23 cellular contexts compared by ENCODE assay signal in the genomic region with DNA sequence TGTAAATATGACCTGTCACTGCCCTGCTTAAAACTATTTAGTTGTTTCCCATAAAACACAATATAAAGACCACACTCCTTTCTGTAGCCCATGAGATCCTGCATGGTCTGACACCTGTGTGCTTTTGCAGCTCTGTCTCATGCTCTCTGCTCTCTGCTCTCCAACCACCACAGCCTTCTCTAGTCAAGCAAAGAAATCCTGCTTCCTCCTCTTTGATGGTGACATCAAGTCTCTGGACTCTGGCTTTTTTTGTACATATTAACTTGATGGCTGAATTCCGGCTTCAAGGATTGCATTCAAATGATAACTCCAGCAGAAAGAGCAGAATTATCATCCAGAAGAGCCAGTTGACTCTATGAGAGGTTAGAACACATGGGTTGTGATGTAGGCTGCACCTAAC. TPM values are rescaled to one million over a fixed set of nuclear protein-coding genes. Genes with fewer than 3 reads are reported as not detected.
"Had no signal": no experiment of that assay in that cellular context is flagged by ENCODE, and none has a peak within 500 bp of the region (broad histone marks: within the 10 kb centered on the region; RNA-seq: fewer than 3 reads in every experiment).

No MANE protein-coding gene starts in this region.

- H3K4me1 ChIP-seq: foreskin keratinocyte, thyroid gland had no signal

- DNase-seq: activated CD4-positive, alpha-beta T cell treated with anti-CD3 and anti-CD28 coated beads for 4 hours; activated CD4-positive, alpha-beta T cell treated with anti-CD3 and anti-CD28 coated beads, Interleukin-2, amount 50 U/mL, for 48 hours; activated CD4-positive, CD25-positive, alpha-beta regulatory T cell; activated CD8-positive, alpha-beta memory T cell treated with anti-CD3 and anti-CD28 coated beads, Interleukin-2, amount 50 U/mL, for 48 hours; activated effector memory CD4-positive, alpha-beta T cell treated with Interleukin-2 at 50 U/mL for 16 hours; activated naive CD4-positive, alpha-beta T cell treated with anti-CD3 and anti-CD28 coated beads for 36 hours; activated naive CD8-positive, alpha-beta T cell treated with anti-CD3 and anti-CD28 coated beads, Interleukin-2, amount 10 ng/mL, durations not matched to agents 7 days and 5 days; activated T-cell treated with anti-CD3 and anti-CD28 coated beads, Interleukin-2, amount 50 U/mL, for 48 hours; amniotic stem cell; body of pancreas; effector CD8-positive, alpha-beta T cell; foreskin keratinocyte; glutamatergic neuron; hypothalamus; left cardiac atrium; mesenchymal stem cell; nephron progenitor cell; nucleus accumbens; stimulated activated CD4-positive, alpha-beta T cell treated with anti-CD3 and anti-CD28 coated beads, Interleukin-4, amount 100 ng/mL, for 4 hours; stimulated activated naive CD8-positive, alpha-beta T cell treated with anti-CD3 and anti-CD28 coated beads, Interleukin-15, Interleukin-2, amounts not matched to agents 100 U/mL and 50 U/mL, for 24 hours; thyroid gland had no signal

- H3K36me3 ChIP-seq: cardiac muscle cell, thyroid gland had no signal

- H3K4me3 ChIP-seq: body of pancreas, cardiac muscle cell, thyroid gland had no signal

- H3K27me3 ChIP-seq: body of pancreas, cardiac muscle cell, thyroid gland had no signal

- H3K9me3 ChIP-seq: body of pancreas, thyroid gland had no signal

- H3K27ac ChIP-seq: body of pancreas, foreskin keratinocyte, thyroid gland had no signal

RNA-seq across cellular contexts. Expression of gene CHSY3, which starts 58.2 kb away (rescaled TPM):
- total RNA-seq: activated naive CD4-positive, alpha-beta T cell treated with anti-CD3 and anti-CD28 coated beads for 36 hours; activated naive CD8-positive, alpha-beta T cell treated with anti-CD3 and anti-CD28 coated beads, Interleukin-2, amount 10 ng/mL, durations not matched to agents 7 days and 5 days; T-helper 1 cell treated with Interleukin-12 subunit alpha and Interleukin-12 subunit beta and Interleukin-4 antibody, amounts not matched to agents 30 ng/mL and 1 ng/mL, for 36 hours had no signal
